Comparison of ENCODE assay signal across 1 cellular context in the genomic region with DNA sequence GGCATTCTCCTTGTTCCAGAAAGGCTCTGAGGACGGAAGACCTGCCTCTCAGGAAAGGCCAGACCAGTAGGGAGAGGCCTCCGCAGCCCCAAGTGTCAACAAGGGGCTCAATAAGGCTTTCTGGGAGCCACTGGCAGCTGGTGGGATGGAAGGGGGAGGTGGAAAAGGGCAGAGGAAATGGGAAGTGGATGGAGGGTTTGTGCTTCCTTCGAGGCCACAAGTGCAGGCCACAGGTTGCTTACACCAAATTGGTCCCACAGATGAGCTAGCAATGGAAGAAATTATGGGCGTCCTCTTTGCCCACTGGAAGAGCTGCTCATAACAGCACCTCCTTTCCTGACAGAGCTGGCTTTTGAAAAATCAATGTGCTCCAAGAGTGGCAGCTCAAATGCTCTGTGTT.
TF ChIP-seq lines count a peak whose summit lies in the region.

No MANE protein-coding gene starts in this region.

TF ChIP-seq in WTC11, 78 proteins besides CTCF, POLR2A, EP300 and RAD21 (continued from another document):
- TF ChIP-seq, protein P1, sequence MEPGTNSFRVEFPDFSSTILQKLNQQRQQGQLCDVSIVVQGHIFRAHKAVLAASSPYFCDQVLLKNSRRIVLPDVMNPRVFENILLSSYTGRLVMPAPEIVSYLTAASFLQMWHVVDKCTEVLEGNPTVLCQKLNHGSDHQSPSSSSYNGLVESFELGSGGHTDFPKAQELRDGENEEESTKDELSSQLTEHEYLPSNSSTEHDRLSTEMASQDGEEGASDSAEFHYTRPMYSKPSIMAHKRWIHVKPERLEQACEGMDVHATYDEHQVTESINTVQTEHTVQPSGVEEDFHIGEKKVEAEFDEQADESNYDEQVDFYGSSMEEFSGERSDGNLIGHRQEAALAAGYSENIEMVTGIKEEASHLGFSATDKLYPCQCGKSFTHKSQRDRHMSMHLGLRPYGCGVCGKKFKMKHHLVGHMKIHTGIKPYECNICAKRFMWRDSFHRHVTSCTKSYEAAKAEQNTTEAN (CRISPR knock-in tag; IDR thresholded peaks at IDR 0.05): no peak
- TF ChIP-seq, protein P2, sequence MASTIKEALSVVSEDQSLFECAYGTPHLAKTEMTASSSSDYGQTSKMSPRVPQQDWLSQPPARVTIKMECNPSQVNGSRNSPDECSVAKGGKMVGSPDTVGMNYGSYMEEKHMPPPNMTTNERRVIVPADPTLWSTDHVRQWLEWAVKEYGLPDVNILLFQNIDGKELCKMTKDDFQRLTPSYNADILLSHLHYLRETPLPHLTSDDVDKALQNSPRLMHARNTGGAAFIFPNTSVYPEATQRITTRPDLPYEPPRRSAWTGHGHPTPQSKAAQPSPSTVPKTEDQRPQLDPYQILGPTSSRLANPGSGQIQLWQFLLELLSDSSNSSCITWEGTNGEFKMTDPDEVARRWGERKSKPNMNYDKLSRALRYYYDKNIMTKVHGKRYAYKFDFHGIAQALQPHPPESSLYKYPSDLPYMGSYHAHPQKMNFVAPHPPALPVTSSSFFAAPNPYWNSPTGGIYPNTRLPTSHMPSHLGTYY (CRISPR knock-in tag; IDR thresholded peaks at IDR 0.05): no peak
- TF ChIP-seq, protein P3, sequence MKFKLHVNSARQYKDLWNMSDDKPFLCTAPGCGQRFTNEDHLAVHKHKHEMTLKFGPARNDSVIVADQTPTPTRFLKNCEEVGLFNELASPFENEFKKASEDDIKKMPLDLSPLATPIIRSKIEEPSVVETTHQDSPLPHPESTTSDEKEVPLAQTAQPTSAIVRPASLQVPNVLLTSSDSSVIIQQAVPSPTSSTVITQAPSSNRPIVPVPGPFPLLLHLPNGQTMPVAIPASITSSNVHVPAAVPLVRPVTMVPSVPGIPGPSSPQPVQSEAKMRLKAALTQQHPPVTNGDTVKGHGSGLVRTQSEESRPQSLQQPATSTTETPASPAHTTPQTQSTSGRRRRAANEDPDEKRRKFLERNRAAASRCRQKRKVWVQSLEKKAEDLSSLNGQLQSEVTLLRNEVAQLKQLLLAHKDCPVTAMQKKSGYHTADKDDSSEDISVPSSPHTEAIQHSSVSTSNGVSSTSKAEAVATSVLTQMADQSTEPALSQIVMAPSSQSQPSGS (CRISPR knock-in tag; IDR thresholded peaks at IDR 0.05; ENCODE audit: borderline replicate concordance, low read depth): no peak
- no peak for TF ChIP-seq ESRRA (CRISPR knock-in tag; IDR thresholded peaks at IDR 0.05; ENCODE audit: borderline replicate concordance)
- TF ChIP-seq, protein P4, sequence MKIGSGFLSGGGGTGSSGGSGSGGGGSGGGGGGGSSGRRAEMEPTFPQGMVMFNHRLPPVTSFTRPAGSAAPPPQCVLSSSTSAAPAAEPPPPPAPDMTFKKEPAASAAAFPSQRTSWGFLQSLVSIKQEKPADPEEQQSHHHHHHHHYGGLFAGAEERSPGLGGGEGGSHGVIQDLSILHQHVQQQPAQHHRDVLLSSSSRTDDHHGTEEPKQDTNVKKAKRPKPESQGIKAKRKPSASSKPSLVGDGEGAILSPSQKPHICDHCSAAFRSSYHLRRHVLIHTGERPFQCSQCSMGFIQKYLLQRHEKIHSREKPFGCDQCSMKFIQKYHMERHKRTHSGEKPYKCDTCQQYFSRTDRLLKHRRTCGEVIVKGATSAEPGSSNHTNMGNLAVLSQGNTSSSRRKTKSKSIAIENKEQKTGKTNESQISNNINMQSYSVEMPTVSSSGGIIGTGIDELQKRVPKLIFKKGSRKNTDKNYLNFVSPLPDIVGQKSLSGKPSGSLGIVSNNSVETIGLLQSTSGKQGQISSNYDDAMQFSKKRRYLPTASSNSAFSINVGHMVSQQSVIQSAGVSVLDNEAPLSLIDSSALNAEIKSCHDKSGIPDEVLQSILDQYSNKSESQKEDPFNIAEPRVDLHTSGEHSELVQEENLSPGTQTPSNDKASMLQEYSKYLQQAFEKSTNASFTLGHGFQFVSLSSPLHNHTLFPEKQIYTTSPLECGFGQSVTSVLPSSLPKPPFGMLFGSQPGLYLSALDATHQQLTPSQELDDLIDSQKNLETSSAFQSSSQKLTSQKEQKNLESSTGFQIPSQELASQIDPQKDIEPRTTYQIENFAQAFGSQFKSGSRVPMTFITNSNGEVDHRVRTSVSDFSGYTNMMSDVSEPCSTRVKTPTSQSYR (CRISPR knock-in tag; IDR thresholded peaks at IDR 0.05): no peak
- no peak for TF ChIP-seq ZNF232 (CRISPR knock-in tag; IDR thresholded peaks at IDR 0.05)
- TF ChIP-seq, protein P5, sequence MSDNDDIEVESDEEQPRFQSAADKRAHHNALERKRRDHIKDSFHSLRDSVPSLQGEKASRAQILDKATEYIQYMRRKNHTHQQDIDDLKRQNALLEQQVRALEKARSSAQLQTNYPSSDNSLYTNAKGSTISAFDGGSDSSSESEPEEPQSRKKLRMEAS (CRISPR knock-in tag; IDR thresholded peaks at IDR 0.05): no peak
